ENCODE assay signal across 1 cellular context in genomic region chr14:99971929-99972747, GRCh38.
TF ChIP-seq lines count a peak whose summit lies in the region.

No MANE protein-coding gene starts in this region.

TF ChIP-seq in IMR-90, 13 proteins besides CTCF, POLR2A, EP300 and RAD21 (continued from another document):
- TF ChIP-seq ELK1 (IDR thresholded peaks at IDR 0.05; ENCODE audit: borderline replicate concordance, low read depth, low read length): no peak
- TF ChIP-seq MAFK (IDR thresholded peaks at IDR 0.05; ENCODE audit: low read depth, low read length): no peak
TF ChIP-seq in IMR-90: peak in this region for 0.
